Comparison of ENCODE assay signal across 8 cellular contexts in the genomic region with DNA sequence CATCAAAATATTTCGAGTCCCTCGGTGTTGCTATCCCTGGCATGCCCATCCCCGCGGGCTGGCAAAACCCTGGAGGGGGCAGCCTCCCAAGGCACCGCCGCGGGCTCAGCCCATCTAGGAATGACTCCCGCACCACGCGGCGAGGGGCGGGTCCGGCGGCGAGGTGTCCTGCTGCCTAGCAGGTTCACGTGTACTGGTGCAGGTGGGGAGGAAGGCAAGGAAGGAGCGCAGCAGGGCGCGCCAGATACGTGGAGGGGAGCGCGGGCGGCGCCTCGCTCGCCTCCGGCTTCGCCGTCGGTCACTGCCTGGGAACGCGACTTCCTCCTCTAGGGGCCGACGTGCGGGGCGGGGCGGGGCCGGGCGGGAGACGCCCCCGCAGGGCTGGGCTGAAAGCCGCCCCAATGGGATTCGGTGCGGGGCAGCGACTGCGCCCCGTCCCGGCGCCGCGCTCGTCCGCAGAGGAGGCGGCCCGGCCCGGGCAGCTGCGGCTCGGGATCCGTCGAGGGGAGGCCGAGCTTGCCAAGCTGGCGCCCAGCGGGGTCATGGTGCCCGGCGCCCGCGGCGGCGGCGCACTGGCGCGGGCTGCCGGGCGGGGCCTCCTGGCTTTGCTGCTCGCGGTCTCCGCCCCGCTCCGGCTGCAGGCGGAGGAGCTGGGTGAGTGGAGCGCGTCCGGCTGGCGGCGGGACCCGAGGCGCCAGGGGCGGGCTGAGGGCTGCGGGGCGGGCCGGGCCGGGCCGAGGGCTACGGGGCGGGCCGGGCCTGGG. TPM values are rescaled to one million over a fixed set of nuclear protein-coding genes. Genes with fewer than 3 reads are reported as not detected.
DNase-seq lines count a peak whose midpoint lies in the region; ATAC-seq and TF ChIP-seq lines count a peak whose summit lies in the region.

A gene (plus strand): TSS at position 435 of the 764 bp plus-strand sequence. CDS start 108 bp downstream, at position 543.

- no peaks in the 10 kb centered on the region for H3K9me3 Mint-ChIP-seq in naive thymus-derived CD8-positive, alpha-beta T cell

- TF ChIP-seq CTCF in subcutaneous adipose tissue (IDR thresholded peaks at IDR 0.05; ENCODE audit: low read depth): no peak

- peak within 1 kb of the TSS; percentile 78 to 94 (median 90) for H3K4me3 Mint-ChIP-seq in naive thymus-derived CD8-positive, alpha-beta T cell

- H3K36me3 Mint-ChIP-seq in naive thymus-derived CD8-positive, alpha-beta T cell: peaks cover 0 to 3% (median 0%) of the 10 kb centered on the region in 3 donors

- H3K4me1 Mint-ChIP-seq in naive thymus-derived CD8-positive, alpha-beta T cell: peaks cover 9 to 20% (median 17%) of the 10 kb centered on the region in 4 donors

- DNase-seq in COLO829 (ENCODE audit: low spot score) (peak; percentile 46), fibroblast of peridontal ligament (ENCODE audit: extremely low read depth) (peak; percentile 56)
- DNase-seq in activated T-helper 9 cell treated with anti-CD3 and anti-CD28 coated beads, Interleukin-2, amount 50 U/mL, for 16 hours (ENCODE audit: low read depth): peak; percentile 42
- DNase-seq in naive thymus-derived CD8-positive, alpha-beta T cell: peak; percentile 17 to 66 (median 43)

- peaks cover 14 to 36% (median 25%) of the 10 kb centered on the region in 5 donors for H3K27me3 Mint-ChIP-seq in naive thymus-derived CD8-positive, alpha-beta T cell

- H3K27ac Mint-ChIP-seq in naive thymus-derived CD8-positive, alpha-beta T cell: peak within 1 kb of the TSS; percentile 18 to 84 (median 60)

- peak; percentile 78 for ATAC-seq in GM19463 (IDR thresholded peaks at IDR 0.05; ENCODE audit: unreplicated experiment)
- peak; percentile 61 for ATAC-seq in HG03565 (IDR thresholded peaks at IDR 0.05; ENCODE audit: unreplicated experiment)
- peak; percentile 60 to 78 for ATAC-seq in naive thymus-derived CD8-positive, alpha-beta T cell

- POLR2A ChIA-PET in naive thymus-derived CD8-positive, alpha-beta T cell (lab: Charles Lee): interaction anchor here (1.9 to 5.7 kb wide), 2 partner anchors 67 to 120 kb away, joined by 5 to 45 read pairs; a partner anchor contains a TSS

TF ChIP-seq in PFSK-1, 5 proteins besides CTCF, POLR2A, EP300 and RAD21:
- no peak for TF ChIP-seq SIN3A (IDR thresholded peaks at IDR 0.05; ENCODE audit: borderline replicate concordance, insufficient read depth, low read length)
- peak; percentile 31 for TF ChIP-seq FOXP2 (optimal IDR thresholded peaks at IDR 0.05; ENCODE audit: borderline replicate concordance, extremely low read depth, extremely low read length, insufficient read depth)
- TF ChIP-seq, protein P1, sequence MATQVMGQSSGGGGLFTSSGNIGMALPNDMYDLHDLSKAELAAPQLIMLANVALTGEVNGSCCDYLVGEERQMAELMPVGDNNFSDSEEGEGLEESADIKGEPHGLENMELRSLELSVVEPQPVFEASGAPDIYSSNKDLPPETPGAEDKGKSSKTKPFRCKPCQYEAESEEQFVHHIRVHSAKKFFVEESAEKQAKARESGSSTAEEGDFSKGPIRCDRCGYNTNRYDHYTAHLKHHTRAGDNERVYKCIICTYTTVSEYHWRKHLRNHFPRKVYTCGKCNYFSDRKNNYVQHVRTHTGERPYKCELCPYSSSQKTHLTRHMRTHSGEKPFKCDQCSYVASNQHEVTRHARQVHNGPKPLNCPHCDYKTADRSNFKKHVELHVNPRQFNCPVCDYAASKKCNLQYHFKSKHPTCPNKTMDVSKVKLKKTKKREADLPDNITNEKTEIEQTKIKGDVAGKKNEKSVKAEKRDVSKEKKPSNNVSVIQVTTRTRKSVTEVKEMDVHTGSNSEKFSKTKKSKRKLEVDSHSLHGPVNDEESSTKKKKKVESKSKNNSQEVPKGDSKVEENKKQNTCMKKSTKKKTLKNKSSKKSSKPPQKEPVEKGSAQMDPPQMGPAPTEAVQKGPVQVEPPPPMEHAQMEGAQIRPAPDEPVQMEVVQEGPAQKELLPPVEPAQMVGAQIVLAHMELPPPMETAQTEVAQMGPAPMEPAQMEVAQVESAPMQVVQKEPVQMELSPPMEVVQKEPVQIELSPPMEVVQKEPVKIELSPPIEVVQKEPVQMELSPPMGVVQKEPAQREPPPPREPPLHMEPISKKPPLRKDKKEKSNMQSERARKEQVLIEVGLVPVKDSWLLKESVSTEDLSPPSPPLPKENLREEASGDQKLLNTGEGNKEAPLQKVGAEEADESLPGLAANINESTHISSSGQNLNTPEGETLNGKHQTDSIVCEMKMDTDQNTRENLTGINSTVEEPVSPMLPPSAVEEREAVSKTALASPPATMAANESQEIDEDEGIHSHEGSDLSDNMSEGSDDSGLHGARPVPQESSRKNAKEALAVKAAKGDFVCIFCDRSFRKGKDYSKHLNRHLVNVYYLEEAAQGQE (IDR thresholded peaks at IDR 0.05; ENCODE audit: insufficient read depth in 1 of 2, low read depth in 2 of 2, low read length in 2 of 2): no peak
- TF ChIP-seq POLR2AphosphoS5 (IDR thresholded peaks at IDR 0.05; ENCODE audit: low read depth, low read length): no peak
- no peak for TF ChIP-seq TAF1 (IDR thresholded peaks at IDR 0.05; ENCODE audit: borderline replicate concordance, insufficient read depth, low read length)

RNA-seq across cellular contexts. Expression of the gene that starts here (rescaled TPM):
- polyA plus RNA-seq in PFSK-1 (2012; ENCODE audit: insufficient read length, low read depth): 1.6 TPM
- 1 to 10 TPM; 8.0 to 8.3 TPM for total RNA-seq in naive thymus-derived CD8-positive, alpha-beta T cell
- polyA plus RNA-seq in naive thymus-derived CD8-positive, alpha-beta T cell: 1 to 10 TPM; 2.9 to 3.6 (median 3.0) TPM
- 10 to 100 TPM in 3 of 4 donors, 1 to 10 TPM in 1; 8.8 to 22.2 (median 18.6) TPM for total RNA-seq in subcutaneous adipose tissue

Comparison
In these comparisons a context has a peak if more than half of its experiments do, and no peak if none do; other contexts are left out.
1. Peak in every context shown above with its lines: DNase-seq and ATAC-seq.